Comparison of ENCODE assay signal across 9 cellular contexts in the genomic region with DNA sequence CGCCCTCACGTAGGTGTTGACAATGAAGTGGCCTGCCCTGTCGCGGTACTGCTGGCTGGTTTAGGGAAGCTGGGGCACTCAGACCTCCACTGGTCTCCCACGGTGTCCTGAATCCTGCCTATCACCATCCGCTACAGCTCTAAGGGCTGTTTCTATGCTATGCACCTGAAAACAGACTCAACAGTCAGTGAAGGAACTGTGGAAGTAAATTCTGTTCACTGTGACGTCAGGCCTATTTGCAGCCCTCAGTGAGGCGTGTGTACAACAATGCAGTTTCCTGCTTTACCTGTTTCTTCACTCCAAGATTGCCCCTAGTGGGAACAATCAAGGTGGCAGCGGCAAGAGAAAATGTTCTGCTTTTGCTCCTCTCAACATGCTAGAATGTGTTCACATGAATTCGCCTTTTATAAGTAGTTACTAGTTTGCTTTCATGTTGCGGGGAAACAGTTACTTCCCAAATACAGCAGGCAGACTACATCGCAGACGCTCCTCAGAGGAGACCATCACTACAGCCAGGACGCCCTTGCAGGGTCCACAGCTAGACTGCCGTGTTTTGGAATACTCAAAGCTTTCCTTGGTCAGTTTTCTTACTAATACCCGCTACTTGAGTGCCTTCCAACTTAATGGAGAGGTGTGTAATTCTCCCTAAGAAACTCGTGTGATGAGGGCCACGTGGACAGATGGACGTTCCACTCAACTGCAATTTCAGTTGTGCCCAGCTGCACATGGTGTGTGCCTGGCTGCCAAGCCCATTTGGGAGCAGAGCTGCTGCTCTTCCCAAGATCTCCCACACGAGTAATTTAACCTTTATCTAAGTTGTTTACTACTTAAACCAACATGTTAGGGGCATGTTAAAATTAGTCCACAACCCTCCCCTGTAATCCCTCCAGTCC. TPM values are rescaled to one million over a fixed set of nuclear protein-coding genes. Genes with fewer than 3 reads are reported as not detected.
DNase-seq lines count a peak whose midpoint lies in the region; ATAC-seq and TF ChIP-seq lines count a peak whose summit lies in the region.
"Had no signal": no experiment of that assay in that cellular context is flagged by ENCODE, and none has a peak within 500 bp of the region (broad histone marks: within the 10 kb centered on the region; RNA-seq: fewer than 3 reads in every experiment).

No MANE protein-coding gene starts in this region.

- peak in 3 of 5 donors; percentile 39 to 71 (median 46) for DNase-seq in CD4-positive, alpha-beta memory T cell
- DNase-seq in NCI-H345 treated with DMSO at 0.1 percent for 48 hours (lab: John Stamatoyannopoulos, UW; ENCODE audit: unreplicated experiment) (peak; percentile 53), progenitor cell of endocrine pancreas (ENCODE audit: low spot score, unreplicated experiment) (no peak), GOT3 (lab: John Stamatoyannopoulos, UW) (no peak), GM19240 (ENCODE audit: insufficient read length, low spot score) (no peak)

- no peaks in the 10 kb centered on the region for H3K9me3 Mint-ChIP-seq in CD4-positive, alpha-beta memory T cell
- no peaks in the 10 kb centered on the region for H3K9me3 Mint-ChIP-seq in progenitor cell of endocrine pancreas (ENCODE audit: low read depth)

- no peaks in the 10 kb centered on the region for H3K9me3 ChIP-seq in CD4-positive, alpha-beta memory T cell (ENCODE audit: control insufficient read depth in 1 of 2, low read length in 2 of 2)

- peak; percentile 17 for ATAC-seq in GM21447 (IDR thresholded peaks at IDR 0.05; ENCODE audit: unreplicated experiment)
- ATAC-seq in GM19351 (IDR thresholded peaks at IDR 0.05; ENCODE audit: unreplicated experiment) = no peak

- H3K4me1 ChIP-seq in CD4-positive, alpha-beta memory T cell (ENCODE audit: insufficient read depth, low read length) = peaks cover 28% of the 10 kb centered on the region

- POLR2A ChIA-PET in CD4-positive, alpha-beta memory T cell (lab: Charles Lee; ENCODE audit: partially characterized antibody) = interaction anchor here (0.8 to 7.5 kb wide), 10 partner anchors 10 to 108 kb away, joined by 3 to 49 read pairs (median 5); partner anchors contain the start of genes DIDO1, GID8 and SLC17A9

- H3K4me3 Mint-ChIP-seq in CD4-positive, alpha-beta memory T cell = peak overlapping the region in 2 of 8 donors; percentile 66 to 85
- no peak overlapping the region for H3K4me3 Mint-ChIP-seq in progenitor cell of endocrine pancreas (ENCODE audit: low read depth)

- H3K4me1 Mint-ChIP-seq in CD4-positive, alpha-beta memory T cell = peaks cover 21 to 49% (median 33%) of the 10 kb centered on the region in 4 donors
- peaks cover 16% of the 10 kb centered on the region for H3K4me1 Mint-ChIP-seq in progenitor cell of endocrine pancreas (ENCODE audit: low read depth)

- peaks cover 36% of the 10 kb centered on the region for H3K36me3 ChIP-seq in CD4-positive, alpha-beta memory T cell (ENCODE audit: insufficient read depth, low read length)

- H3K27ac Mint-ChIP-seq in CD4-positive, alpha-beta memory T cell = peak overlapping the region in 6 of 7 donors; percentile 67 to 91 (median 84)
- peak overlapping the region; percentile 98 for H3K27ac Mint-ChIP-seq in progenitor cell of endocrine pancreas

- no peaks in the 10 kb centered on the region for H3K27me3 Mint-ChIP-seq in CD4-positive, alpha-beta memory T cell
- H3K27me3 Mint-ChIP-seq in progenitor cell of endocrine pancreas = no peaks in the 10 kb centered on the region

- no peak overlapping the region for H3K4me3 ChIP-seq in CD4-positive, alpha-beta memory T cell (ENCODE audit: low read length in 2 of 2)

- peaks cover 21 to 56% of the 10 kb centered on the region in 2 donors for H3K36me3 Mint-ChIP-seq in CD4-positive, alpha-beta memory T cell
- peaks cover 17% of the 10 kb centered on the region for H3K36me3 Mint-ChIP-seq in progenitor cell of endocrine pancreas (ENCODE audit: insufficient read depth)

- intact Hi-C loops in CD4-positive, alpha-beta memory T cell (cut with micrococcal nuclease) = loop anchor here (1.0 kb wide), 4 partner anchors 20 to 108 kb away; partner anchors contain the start of gene DIDO1

- CTCF ChIA-PET in CD4-positive, alpha-beta memory T cell (lab: Charles Lee; ENCODE audit: partially characterized antibody) = interaction anchor here (0.9 to 6.9 kb wide), 15 partner anchors 11 to 264 kb away, joined by 3 to 90 read pairs (median 8); partner anchors contain the start of gene DIDO1

- H3K27ac ChIP-seq in CD4-positive, alpha-beta memory T cell (ENCODE audit: low read depth, low read length) = peak overlapping the region; percentile 22
- H3K27ac ChIP-seq in cingulate gyrus (ENCODE audit: low read depth, low read length) = peak overlapping the region; percentile 39

- no peaks in the 10 kb centered on the region for H3K27me3 ChIP-seq in CD4-positive, alpha-beta memory T cell (ENCODE audit: insufficient read depth, low read length)

- no peak for TF ChIP-seq CTCF in progenitor cell of endocrine pancreas (IDR thresholded peaks at IDR 0.05; ENCODE audit: unreplicated experiment)

RNA-seq across cellular contexts. Expression of gene DIDO1, which starts 25.4 kb away (rescaled TPM):
- total RNA-seq in CD4-positive, alpha-beta memory T cell = 100 to 1,000 TPM; 127 to 129 TPM
- 10 to 100 TPM; 24.7 to 39.7 TPM for polyA plus RNA-seq in CD4-positive, alpha-beta memory T cell
- total RNA-seq in progenitor cell of endocrine pancreas = 68.2 and 71.2 TPM in 2 replicates

RNA-seq across cellular contexts. Expression of gene GID8, which starts 37.0 kb away (rescaled TPM):
- 10 to 100 TPM; 44.4 to 47.8 TPM for total RNA-seq in CD4-positive, alpha-beta memory T cell
- 10 to 100 TPM; 11.2 to 19.1 TPM for polyA plus RNA-seq in CD4-positive, alpha-beta memory T cell
- 66.7 and 71.6 TPM in 2 replicates for total RNA-seq in progenitor cell of endocrine pancreas

RNA-seq across cellular contexts. Expression of gene TCFL5, which starts 39.3 kb away (rescaled TPM):
- 10 to 100 TPM in 1 of 2 experiments, 1 to 10 TPM in 1; 9.9 to 10.3 TPM for total RNA-seq in CD4-positive, alpha-beta memory T cell
- polyA plus RNA-seq in CD4-positive, alpha-beta memory T cell = 1 to 10 TPM in 1 of 2 donors, under 1 TPM in 1; 0.52 to 2.5 TPM
- 7.7 and 7.9 TPM in 2 replicates for total RNA-seq in progenitor cell of endocrine pancreas

RNA-seq across cellular contexts. Expression of gene SLC17A9, which starts 51.6 kb away (rescaled TPM):
- total RNA-seq in CD4-positive, alpha-beta memory T cell = 1 to 10 TPM; 2.1 to 2.4 TPM
- under 1 TPM in 1 of 2 donors, not detected in 1; 0.13 TPM for polyA plus RNA-seq in CD4-positive, alpha-beta memory T cell
- 8.0 and 8.3 TPM in 2 replicates for total RNA-seq in progenitor cell of endocrine pancreas
- total RNA-seq: HT1080 had no signal

Comparison
In these comparisons a context has a peak if more than half of its experiments do, and no peak if none do; other contexts are left out.
1. DNase-seq: peak in CD4-positive, alpha-beta memory T cell (3 of 5) and NCI-H345 treated with DMSO at 0.1 percent for 48 hours (single experiment); none in progenitor cell of endocrine pancreas (single experiment), GOT3 (single experiment) and GM19240 (single experiment).